26 cellular contexts compared by ENCODE assay signal in genomic region chr11:20707876-20708275, GRCh38. TPM values are rescaled to one million over a fixed set of nuclear protein-coding genes. Genes with fewer than 3 reads are reported as not detected.
DNase-seq lines count a peak whose midpoint lies in the region; ATAC-seq and TF ChIP-seq lines count a peak whose summit lies in the region.
"Had no signal": no experiment of that assay in that cellular context is flagged by ENCODE, and none has a peak within 500 bp of the region (broad histone marks: within the 10 kb centered on the region; RNA-seq: fewer than 3 reads in every experiment).

No MANE protein-coding gene starts in this region.

- no peaks in the 10 kb centered on the region for H3K4me1 Mint-ChIP-seq in neural progenitor cell
- H3K4me1 Mint-ChIP-seq: CD4-positive, CD25-positive, alpha-beta regulatory T cell had no signal

- no peak overlapping the region for H3K4me3 ChIP-seq in neural progenitor cell
- H3K4me3 ChIP-seq: BLaER1, SK-N-MC had no signal

- no peak overlapping the region for H3K4me2 ChIP-seq in neural progenitor cell
- H3K4me2 ChIP-seq: BLaER1 had no signal

- no peaks in the 10 kb centered on the region for H3K36me3 Mint-ChIP-seq in neural progenitor cell
- H3K36me3 Mint-ChIP-seq: CD4-positive, CD25-positive, alpha-beta regulatory T cell had no signal

- no peaks in the 10 kb centered on the region for H3K4me1 ChIP-seq in neural progenitor cell
- H3K4me1 ChIP-seq: BLaER1 had no signal

- no peaks in the 10 kb centered on the region for H3K27me3 Mint-ChIP-seq in neural progenitor cell (ENCODE audit: insufficient read depth, low read depth)
- H3K27me3 Mint-ChIP-seq: CD4-positive, CD25-positive, alpha-beta regulatory T cell had no signal

- no peaks in the 10 kb centered on the region for H4K20me1 ChIP-seq in neural progenitor cell (ENCODE audit: low read depth)
- H4K20me1 ChIP-seq: BLaER1 had no signal

- TF ChIP-seq CTCF in neural progenitor cell (IDR thresholded peaks at IDR 0.05), result no peak

- no peaks in the 10 kb centered on the region for H3K36me3 ChIP-seq in neural progenitor cell
- H3K36me3 ChIP-seq: BLaER1 had no signal

- H3K27ac ChIP-seq in neural progenitor cell, result no peak overlapping the region
- H3K27ac ChIP-seq: BLaER1, HL-60, RWPE1, SK-N-MC had no signal

- H3K4me3 Mint-ChIP-seq in neural progenitor cell, result no peak overlapping the region
- H3K4me3 Mint-ChIP-seq: CD4-positive, CD25-positive, alpha-beta regulatory T cell; T-helper 1 cell treated with Interleukin-12 subunit alpha and Interleukin-12 subunit beta and Interleukin-4 antibody, amounts not matched to agents 30 μg/mL and 1 μg/mL, for 36 hours had no signal

- no peaks in the 10 kb centered on the region for H3K79me2 ChIP-seq in neural progenitor cell (ENCODE audit: low read depth)

- H3K27ac Mint-ChIP-seq in neural progenitor cell, result no peak overlapping the region
- H3K27ac Mint-ChIP-seq: CD4-positive, CD25-positive, alpha-beta regulatory T cell; T-helper 1 cell treated with Interleukin-12 subunit alpha and Interleukin-12 subunit beta and Interleukin-4 antibody, amounts not matched to agents 30 μg/mL and 1 μg/mL, for 36 hours had no signal

- no peak overlapping the region for H3K9ac ChIP-seq in neural progenitor cell
- H3K9ac ChIP-seq: BLaER1 had no signal

- H3F3A ChIP-seq in neural progenitor cell (ENCODE audit: low read depth), result no peaks in the 10 kb centered on the region

- no peak overlapping the region for H2AFZ ChIP-seq in neural progenitor cell (replicated peaks)

- no peaks in the 10 kb centered on the region for H3K9me3 ChIP-seq in neural progenitor cell (ENCODE audit: low read depth)

- H3K9me3 Mint-ChIP-seq in neural progenitor cell, result peaks cover 26% of the 10 kb centered on the region

- peak; percentile 34 for DNase-seq in NCI-H345 (lab: John Stamatoyannopoulos, UW)
- no peak for DNase-seq in NCI-H345 treated with DMSO at 0.1 percent for 48 hours (lab: John Stamatoyannopoulos, UW; ENCODE audit: unreplicated experiment)
- DNase-seq in DMS53 (lab: John Stamatoyannopoulos, UW), result peak; percentile 62
- DNase-seq in NCI-H82 treated with DMSO at 0.1 percent for 48 hours (lab: John Stamatoyannopoulos, UW; ENCODE audit: unreplicated experiment), result peak; percentile 13
- peak; percentile 4 for DNase-seq in neural progenitor cell (ENCODE audit: low spot score)
- no peak for DNase-seq in cerebellar nuclear complex (lab: John Stamatoyannopoulos, UW)
- DNase-seq: CD4-positive, CD25-positive, alpha-beta regulatory T cell; DMS79 treated with DMSO at 0.1 percent for 48 hours; GF-D8; NCI-H1048; NCI-H1417; NCI-H1694 treated with DMSO at 0.1 percent for 48 hours; NCI-H2107; NCI-H446 treated with DMSO at 0.1 percent for 48 hours; NCI-H69; NK-92 treated with Interleukin-12 subunit alpha and Interleukin-12 subunit beta, amount 100 ng/mL, for 24 hours; PC-3 had no signal

- ATAC-seq in GM21737 (IDR thresholded peaks at IDR 0.05; ENCODE audit: unreplicated experiment), result no peak
- ATAC-seq: HCT116, PC-3 had no signal

- H3K27me3 ChIP-seq in neural progenitor cell, result no peaks in the 10 kb centered on the region
- H3K27me3 ChIP-seq: BLaER1 had no signal

RNA-seq across cellular contexts. Expression of gene NELL1, which starts 38.5 kb away (rescaled TPM):
- total RNA-seq in neural progenitor cell (ENCODE audit: low replicate concordance), result 0.15 TPM in 1 of 2 replicates, not detected in the other
- total RNA-seq: A172; CD4-positive, CD25-positive, alpha-beta regulatory T cell; H1; PC-3 had no signal

Comparison
In these comparisons a context has a peak if more than half of its experiments do, and no peak if none do; other contexts are left out.
1. DNase-seq: peak in NCI-H345 (single experiment), DMS53 (single experiment), NCI-H82 treated with DMSO at 0.1 percent for 48 hours (single experiment) and neural progenitor cell (single experiment); none in NCI-H345 treated with DMSO at 0.1 percent for 48 hours (single experiment) and cerebellar nuclear complex (0 of 2).